9 cellular contexts compared by ENCODE assay signal in genomic region chr10:119478111-119479047, GRCh38.
DNase-seq lines count a peak whose midpoint lies in the region; ATAC-seq and TF ChIP-seq lines count a peak whose summit lies in the region.
"Had no signal": no experiment of that assay in that cellular context is flagged by ENCODE, and none has a peak within 500 bp of the region (broad histone marks: within the 10 kb centered on the region; RNA-seq: fewer than 3 reads in every experiment).

No MANE protein-coding gene starts in this region.

- CTCF ChIA-PET in GM10248 (lab: Yijun Ruan, JAX), result interaction anchor here (0.7 to 7.2 kb wide), 5 partner anchors 10 to 280 kb away, joined by 3 to 57 read pairs (median 7); no protein-coding TSS in a partner anchor

- peak overlapping the region; percentile 53 for H3K27ac Mint-ChIP-seq in activated naive CD8-positive, alpha-beta T cell treated with anti-CD3 and anti-CD28 coated beads, Interleukin-2, amount 50 U/mL, for 24 hours

- H3K4me1 Mint-ChIP-seq in activated naive CD8-positive, alpha-beta T cell treated with anti-CD3 and anti-CD28 coated beads, Interleukin-2, amount 50 U/mL, for 24 hours, result peaks cover 35% of the 10 kb centered on the region

- POLR2A ChIA-PET in GM10248 (lab: Yijun Ruan, JAX), result interaction anchor here (0.7 kb wide), 1 partner anchor 40 kb away, joined by 3 read pairs; no protein-coding TSS in a partner anchor

- H3K9me3 Mint-ChIP-seq in activated naive CD8-positive, alpha-beta T cell treated with anti-CD3 and anti-CD28 coated beads, Interleukin-2, amount 50 U/mL, for 24 hours, result peaks cover 4% of the 10 kb centered on the region

- H3K27me3 Mint-ChIP-seq in activated naive CD8-positive, alpha-beta T cell treated with anti-CD3 and anti-CD28 coated beads, Interleukin-2, amount 50 U/mL, for 24 hours, result no peaks in the 10 kb centered on the region

- ATAC-seq in GM19468 (IDR thresholded peaks at IDR 0.05; ENCODE audit: extremely low read depth, unreplicated experiment) (peak; percentile 71), HG03432 (IDR thresholded peaks at IDR 0.05; ENCODE audit: unreplicated experiment) (peak; percentile 92), left cardiac atrium (no peak)
- ATAC-seq in activated naive CD8-positive, alpha-beta T cell treated with anti-CD3 and anti-CD28 coated beads, Interleukin-2, amount 50 U/mL, for 24 hours, result peak; percentile 98

- H3K4me3 Mint-ChIP-seq in activated naive CD8-positive, alpha-beta T cell treated with anti-CD3 and anti-CD28 coated beads, Interleukin-2, amount 50 U/mL, for 24 hours, result peak overlapping the region; percentile 62

- peak; percentile 3 for TF ChIP-seq CTCF in GM10248 (IDR thresholded peaks at IDR 0.05; ENCODE audit: control extremely low read depth, extremely low read depth, low read depth, missing control alignments)

- intact Hi-C loops in left cardiac atrium (cut with DNase I), result no loop called here

- no peaks in the 10 kb centered on the region for H3K36me3 Mint-ChIP-seq in activated naive CD8-positive, alpha-beta T cell treated with anti-CD3 and anti-CD28 coated beads, Interleukin-2, amount 50 U/mL, for 24 hours (ENCODE audit: low read depth)

- peak; percentile 59 for DNase-seq in GM10248 (ENCODE audit: extremely low spot score)
- peak; percentile 61 for DNase-seq in activated naive CD8-positive, alpha-beta T cell treated with anti-CD3 and anti-CD28 coated beads, Interleukin-2, amount 50 U/mL, for 24 hours
- DNase-seq in OCI-M2 (lab: John Stamatoyannopoulos, UW; ENCODE audit: unreplicated experiment), result no peak
- DNase-seq in GOT3 (lab: John Stamatoyannopoulos, UW), result no peak
- DNase-seq in cortex of kidney (lab: John Stamatoyannopoulos, UW), result no peak
- DNase-seq in left cardiac atrium, result no peak
- DNase-seq: erythroblast had no signal

Comparison
In these comparisons a context has a peak if more than half of its experiments do, and no peak if none do; other contexts are left out.
1. DNase-seq: peak in GM10248 (single experiment) and activated naive CD8-positive, alpha-beta T cell treated with anti-CD3 and anti-CD28 coated beads, Interleukin-2, amount 50 U/mL, for 24 hours (single experiment); none in OCI-M2 (single experiment), GOT3 (single experiment), cortex of kidney (single experiment) and left cardiac atrium (single experiment).
2. ATAC-seq: peak in GM19468 (single experiment), HG03432 (single experiment) and activated naive CD8-positive, alpha-beta T cell treated with anti-CD3 and anti-CD28 coated beads, Interleukin-2, amount 50 U/mL, for 24 hours (single experiment); none in left cardiac atrium (0 of 2).